Comparison of ENCODE assay signal across 1 cellular context in genomic region chr2:53765749-53766148, GRCh38.
TF ChIP-seq lines count a peak whose summit lies in the region.

No MANE protein-coding gene starts in this region.

TF ChIP-seq in K562, 482 proteins besides CTCF, POLR2A, EP300 and RAD21:
- TF ChIP-seq E2F1 (CRISPR knock-in tag; IDR thresholded peaks at IDR 0.05), result no peak
- no peak for TF ChIP-seq ZBTB12 (CRISPR knock-in tag; IDR thresholded peaks at IDR 0.05)
- no peak for TF ChIP-seq GATAD2A (IDR thresholded peaks at IDR 0.05)
- no peak for TF ChIP-seq TRIM24 (IDR thresholded peaks at IDR 0.05)
- TF ChIP-seq FOS (IDR thresholded peaks at IDR 0.05; ENCODE audit: extremely low read depth, insufficient read length), result no peak
- TF ChIP-seq CSDE1 (IDR thresholded peaks at IDR 0.05), result no peak
- TF ChIP-seq, protein P1, sequence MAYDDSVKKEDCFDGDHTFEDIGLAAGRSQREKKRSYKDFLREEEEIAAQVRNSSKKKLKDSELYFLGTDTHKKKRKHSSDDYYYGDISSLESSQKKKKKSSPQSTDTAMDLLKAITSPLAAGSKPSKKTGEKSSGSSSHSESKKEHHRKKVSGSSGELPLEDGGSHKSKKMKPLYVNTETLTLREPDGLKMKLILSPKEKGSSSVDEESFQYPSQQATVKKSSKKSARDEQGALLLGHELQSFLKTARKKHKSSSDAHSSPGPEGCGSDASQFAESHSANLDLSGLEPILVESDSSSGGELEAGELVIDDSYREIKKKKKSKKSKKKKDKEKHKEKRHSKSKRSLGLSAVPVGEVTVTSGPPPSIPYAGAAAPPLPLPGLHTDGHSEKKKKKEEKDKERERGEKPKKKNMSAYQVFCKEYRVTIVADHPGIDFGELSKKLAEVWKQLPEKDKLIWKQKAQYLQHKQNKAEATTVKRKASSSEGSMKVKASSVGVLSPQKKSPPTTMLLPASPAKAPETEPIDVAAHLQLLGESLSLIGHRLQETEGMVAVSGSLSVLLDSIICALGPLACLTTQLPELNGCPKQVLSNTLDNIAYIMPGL (CRISPR knock-in tag; IDR thresholded peaks at IDR 0.05), result no peak
- no peak for TF ChIP-seq IRF2 (CRISPR knock-in tag; IDR thresholded peaks at IDR 0.05)
- TF ChIP-seq TCF3 (CRISPR knock-in tag; IDR thresholded peaks at IDR 0.05), result peak; percentile 47
- TF ChIP-seq, protein P2, sequence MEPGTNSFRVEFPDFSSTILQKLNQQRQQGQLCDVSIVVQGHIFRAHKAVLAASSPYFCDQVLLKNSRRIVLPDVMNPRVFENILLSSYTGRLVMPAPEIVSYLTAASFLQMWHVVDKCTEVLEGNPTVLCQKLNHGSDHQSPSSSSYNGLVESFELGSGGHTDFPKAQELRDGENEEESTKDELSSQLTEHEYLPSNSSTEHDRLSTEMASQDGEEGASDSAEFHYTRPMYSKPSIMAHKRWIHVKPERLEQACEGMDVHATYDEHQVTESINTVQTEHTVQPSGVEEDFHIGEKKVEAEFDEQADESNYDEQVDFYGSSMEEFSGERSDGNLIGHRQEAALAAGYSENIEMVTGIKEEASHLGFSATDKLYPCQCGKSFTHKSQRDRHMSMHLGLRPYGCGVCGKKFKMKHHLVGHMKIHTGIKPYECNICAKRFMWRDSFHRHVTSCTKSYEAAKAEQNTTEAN (CRISPR knock-in tag; IDR thresholded peaks at IDR 0.05), result no peak
- peak; percentile 60 for TF ChIP-seq CBFA2T3 (IDR thresholded peaks at IDR 0.05)
- 0 out of 2 replicates have a peak, but pooled peaks have one; percentile 11 for TF ChIP-seq CBFA2T2 (conservative IDR thresholded peaks at IDR 0.05)
- no peak for TF ChIP-seq ZNF280A (IDR thresholded peaks at IDR 0.05; ENCODE audit: low read depth, partially characterized antibody)
- TF ChIP-seq ZNF263 (CRISPR knock-in tag; IDR thresholded peaks at IDR 0.05; ENCODE audit: borderline replicate concordance), result peak; percentile 86
